In the genomic region with DNA sequence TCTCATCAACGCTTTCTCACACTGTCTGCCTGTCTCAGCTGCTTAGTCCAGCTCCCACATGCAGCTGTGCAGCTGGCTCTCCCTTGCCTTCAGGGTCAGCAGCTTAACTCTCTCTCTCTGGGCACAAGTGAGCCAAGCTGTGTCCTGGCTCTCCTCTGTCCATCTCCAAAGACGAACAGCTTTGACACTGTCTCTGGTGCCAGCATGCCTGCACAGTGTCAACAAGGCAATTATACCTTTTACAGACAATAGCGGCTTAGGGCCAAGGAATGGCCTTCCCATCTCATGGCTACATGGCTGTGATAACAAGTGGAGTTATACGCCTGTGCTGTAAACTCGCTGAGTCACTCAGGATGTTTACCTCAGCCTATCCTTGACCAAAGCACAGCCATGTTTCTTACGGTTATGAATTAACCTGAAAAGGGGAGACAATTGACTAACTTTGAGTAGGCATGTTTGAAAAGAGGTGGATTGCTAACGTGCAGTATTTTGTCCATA, we compare ENCODE assay signal across 1 cellular context.
TF ChIP-seq lines count a peak whose summit lies in the region.

No MANE protein-coding gene starts in this region.

TF ChIP-seq in endothelial cell of umbilical vein, 7 proteins besides CTCF, POLR2A, EP300 and RAD21 (continued from another document):
- no peak for TF ChIP-seq JUN (IDR thresholded peaks at IDR 0.05; ENCODE audit: borderline replicate concordance, insufficient read depth, insufficient read length, low read depth)
- no peak for TF ChIP-seq FOS (IDR thresholded peaks at IDR 0.05; ENCODE audit: borderline replicate concordance, insufficient read depth, low read length)
- no peak for TF ChIP-seq GATA2 (IDR thresholded peaks at IDR 0.05; ENCODE audit: insufficient read depth, insufficient read length, low read depth, low read length)
- no peak for TF ChIP-seq EZH2 (IDR thresholded peaks at IDR 0.05; ENCODE audit: borderline replicate concordance, low read depth, low read length, severe bottlenecking)
